Comparison of ENCODE assay signal across 8 cellular contexts in genomic region chr11:34890812-34891211, GRCh38. TPM values are rescaled to one million over a fixed set of nuclear protein-coding genes. Genes with fewer than 3 reads are reported as not detected.
A peak's percentile ranks its signal among the peaks of the same experiment; 100 is the strongest.
DNase-seq lines count a peak whose midpoint lies in the region; ATAC-seq and TF ChIP-seq lines count a peak whose summit lies in the region.

No MANE protein-coding gene starts in this region.

- TF ChIP-seq CTCF in C4-2B (conservative IDR thresholded peaks at IDR 0.05) (peak; percentile 61), HCT116 (IDR thresholded peaks at IDR 0.05 in 2 of 3, conservative IDR thresholded peaks at IDR 0.05 in 1 of 3; ENCODE audit: borderline replicate concordance in 1 of 3, insufficient read depth in 1 of 3, low read depth in 2 of 3, low read length in 2 of 3) (peak; percentile 40 to 83 (median 67)), fibroblast of lung (conservative IDR thresholded peaks at IDR 0.05 in 1 of 2, IDR thresholded peaks at IDR 0.05 in 1 of 2; ENCODE audit: low read depth in 1 of 2, low read length in 2 of 2) (peak in 1 of 2 donors; percentile 43), smooth muscle cell (IDR thresholded peaks at IDR 0.05; ENCODE audit: borderline replicate concordance, insufficient read depth, poor library complexity, severe bottlenecking) (peak; percentile 43), Calu3 (IDR thresholded peaks at IDR 0.05; ENCODE audit: unreplicated experiment) (no peak)

- ATAC-seq in HCT116 (0 out of 2 replicates have a peak, but pooled peaks have one; percentile 46), HG02884 (IDR thresholded peaks at IDR 0.05; ENCODE audit: unreplicated experiment) (no peak)

- POLR2A ChIA-PET in HCT116 (lab: Charles Lee) = no interaction called here

- peaks cover 5 to 10% of the 10 kb centered on the region in 2 experiments; a peak in 2 of 4 replicates for H3K4me1 ChIP-seq in HCT116 (ENCODE audit: control insufficient read depth in 1 of 2, insufficient read depth in 2 of 2, low read length in 2 of 2)
- no peaks in the 10 kb centered on the region for H3K4me1 ChIP-seq in fibroblast of lung (ENCODE audit: control insufficient read depth, extremely low read depth, insufficient read depth, low read length)
- H3K4me1 ChIP-seq in smooth muscle cell (ENCODE audit: low read depth) = no peaks in the 10 kb centered on the region

- DNase-seq in HCT116 (ENCODE audit: low read depth, low spot score) (peak; percentile 56), OCI-M1 (lab: John Stamatoyannopoulos, UW) (peak; percentile 63), fibroblast of lung (ENCODE audit: low read depth in 2 of 2) (peak; percentile 42 to 81), smooth muscle cell (lab: John Stamatoyannopoulos, UW; ENCODE audit: unreplicated experiment) (no peak), Calu3 (no peak), caudate nucleus (lab: John Stamatoyannopoulos, UW) (no peak)

- H3K9ac ChIP-seq in HCT116 (ENCODE audit: low read length) (no peak overlapping the region), fibroblast of lung (ENCODE audit: insufficient read depth, low read length) (no peak overlapping the region), smooth muscle cell (ENCODE audit: low read depth) (no peak overlapping the region)

- H3K27me3 Mint-ChIP-seq in Calu3 (ENCODE audit: unreplicated experiment) = no peaks in the 10 kb centered on the region

- no peaks in the 10 kb centered on the region for H3K9me3 Mint-ChIP-seq in Calu3 (ENCODE audit: low read depth, unreplicated experiment)

- RAD21 ChIA-PET in HCT116 (lab: Charles Lee; ENCODE audit: low non-redundant PET in 1 of 2, low total read pairs in 2 of 2, uncharacterized antibody in 2 of 2, unreplicated experiment in 2 of 2) = interaction anchor here (1.2 to 1.8 kb wide), 3 partner anchors 100 to 304 kb away, joined by 3 to 7 read pairs (median 6); no protein-coding TSS in a partner anchor

- CTCF ChIA-PET in HCT116 (lab: Charles Lee) (interaction anchor here (0.6 to 3.2 kb wide), 5 partner anchors 8 to 394 kb away, joined by 3 to 41 read pairs (median 4); no protein-coding TSS in a partner anchor), Calu3 (lab: Charles Lee) (interaction anchor here (1.7 to 2.1 kb wide), 2 partner anchors 206 to 305 kb away, joined by 4 to 6 read pairs; no protein-coding TSS in a partner anchor)

- no peaks in the 10 kb centered on the region for H3K36me3 Mint-ChIP-seq in Calu3 (ENCODE audit: insufficient read depth, unreplicated experiment)

- TF ChIP-seq POLR2A in HCT116 (IDR thresholded peaks at IDR 0.05; ENCODE audit: borderline replicate concordance, extremely low read depth, insufficient read depth, insufficient read length) = no peak

- 84% methylated on average over 1 of the region's 1 CpG for WGBS in smooth muscle cell (ENCODE audit: low lambda C conversion rate)

- no peak overlapping the region for H3K27ac Mint-ChIP-seq in Calu3 (ENCODE audit: unreplicated experiment)

- peak; percentile 90 for TF ChIP-seq RAD21 in HCT116 (IDR thresholded peaks at IDR 0.05; ENCODE audit: low read depth)

- H3K9me2 ChIP-seq in HCT116 (ENCODE audit: insufficient read depth) = no peaks in the 10 kb centered on the region

- no peaks in the 10 kb centered on the region for H3F3A ChIP-seq in smooth muscle cell (ENCODE audit: low read depth)

- no peaks in the 10 kb centered on the region; a peak in 1 of 4 replicates for H3K36me3 ChIP-seq in HCT116 (ENCODE audit: control insufficient read depth in 1 of 2, insufficient read depth in 2 of 2, low read length in 2 of 2)
- H3K36me3 ChIP-seq in fibroblast of lung (ENCODE audit: control insufficient read depth, insufficient read depth, low read length) = no peaks in the 10 kb centered on the region
- no peaks in the 10 kb centered on the region for H3K36me3 ChIP-seq in smooth muscle cell (ENCODE audit: low read depth)

- H3K4me3 Mint-ChIP-seq in Calu3 (ENCODE audit: low read depth, unreplicated experiment) = no peak overlapping the region

- H3K79me2 ChIP-seq in HCT116 (ENCODE audit: insufficient read depth, low read length) (no peaks in the 10 kb centered on the region), fibroblast of lung (ENCODE audit: control insufficient read depth, insufficient read depth, low read length) (no peaks in the 10 kb centered on the region), smooth muscle cell (ENCODE audit: low read depth) (no peaks in the 10 kb centered on the region)

- intact Hi-C loops in HCT116 (cut with micrococcal nuclease) (loop anchor here (1.0 to 10.0 kb wide), 7 partner anchors 236 to 1086 kb away; partner anchors contain the start of gene ELF5), Calu3 (cut with micrococcal nuclease; ENCODE audit: unreplicated experiment) (loop anchor here (1.0 to 10.0 kb wide), 6 partner anchors 64 to 526 kb away; partner anchors contain the start of gene ELF5)

- BruUV-seq in HCT116 (replicated peaks; lab: Mats Ljungman, UMichigan) = no TSS peak
- BruUV-seq in Calu3 (replicated peaks; lab: Mats Ljungman, UMichigan) = no TSS peak

- H3K4me3 ChIP-seq in HCT116 (replicated peaks in 1 of 2; ENCODE audit: low read depth in 1 of 2, low read length in 2 of 2) = no peak overlapping the region
- H3K4me3 ChIP-seq in fibroblast of lung (replicated peaks in 1 of 4; ENCODE audit: control extremely low read depth in 1 of 4, insufficient read depth in 1 of 4, low read depth in 3 of 4, low read length in 4 of 4) = no peak overlapping the region
- H3K4me3 ChIP-seq in smooth muscle cell = no peak overlapping the region

- no peaks in the 10 kb centered on the region for H3K27me3 ChIP-seq in HCT116 (ENCODE audit: insufficient read depth, low read length)
- no peaks in the 10 kb centered on the region for H3K27me3 ChIP-seq in fibroblast of lung (ENCODE audit: control insufficient read depth, insufficient read depth, low read length)
- no peaks in the 10 kb centered on the region for H3K27me3 ChIP-seq in smooth muscle cell (ENCODE audit: low read depth)

- H3K4me1 Mint-ChIP-seq in Calu3 (ENCODE audit: low read depth, unreplicated experiment) = peaks cover 20% of the 10 kb centered on the region

- H3K27ac ChIP-seq in C4-2B (no peak overlapping the region), HCT116 (ENCODE audit: low read depth, low read length) (no peak overlapping the region), fibroblast of lung (ENCODE audit: insufficient read depth, low read length) (no peak overlapping the region), smooth muscle cell (ENCODE audit: low read depth) (no peak overlapping the region), caudate nucleus (ENCODE audit: low read depth, low read length) (no peak overlapping the region)

- no peak overlapping the region for H2AFZ ChIP-seq in HCT116 (ENCODE audit: low read depth, low read length, poor library complexity, severe bottlenecking)
- no peak overlapping the region for H2AFZ ChIP-seq in fibroblast of lung (ENCODE audit: low read length)
- no peak overlapping the region for H2AFZ ChIP-seq in smooth muscle cell (ENCODE audit: low read depth)

- no peak overlapping the region; the same call in 1 of the 2 replicates for H3K4me2 ChIP-seq in HCT116 (ENCODE audit: low read length)
- no peak overlapping the region for H3K4me2 ChIP-seq in fibroblast of lung (ENCODE audit: extremely low read depth, insufficient read depth, low read length)
- no peak overlapping the region for H3K4me2 ChIP-seq in smooth muscle cell

- H3K9me3 ChIP-seq in HCT116 (ENCODE audit: control insufficient read depth in 1 of 2, insufficient read depth in 1 of 2, low read depth in 1 of 2, low read length in 2 of 2) = no peaks in the 10 kb centered on the region
- H3K9me3 ChIP-seq in fibroblast of lung (ENCODE audit: control insufficient read depth, insufficient read depth, low read depth, low read length) = no peaks in the 10 kb centered on the region
- H3K9me3 ChIP-seq in smooth muscle cell (replicated peaks; ENCODE audit: low read depth) = no peaks in the 10 kb centered on the region

- no peaks in the 10 kb centered on the region for H4K20me1 ChIP-seq in HCT116 (ENCODE audit: insufficient read depth)
- no peaks in the 10 kb centered on the region for H4K20me1 ChIP-seq in fibroblast of lung (ENCODE audit: control insufficient read depth, extremely low read depth, insufficient read depth, low read length)
- peaks cover 4% of the 10 kb centered on the region for H4K20me1 ChIP-seq in smooth muscle cell (ENCODE audit: low read depth)

TF ChIP-seq in HCT116, 20 proteins besides CTCF, POLR2A, EP300 and RAD21:
- TF ChIP-seq YY1 (IDR thresholded peaks at IDR 0.05; ENCODE audit: extremely low read depth, insufficient replicate concordance, low read depth, low read length) = no peak
- no peak for TF ChIP-seq SIN3A (IDR thresholded peaks at IDR 0.05; ENCODE audit: low read depth)
- TF ChIP-seq, protein P1, sequence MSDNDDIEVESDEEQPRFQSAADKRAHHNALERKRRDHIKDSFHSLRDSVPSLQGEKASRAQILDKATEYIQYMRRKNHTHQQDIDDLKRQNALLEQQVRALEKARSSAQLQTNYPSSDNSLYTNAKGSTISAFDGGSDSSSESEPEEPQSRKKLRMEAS (IDR thresholded peaks at IDR 0.05) = no peak
- no peak for TF ChIP-seq EZH2 (IDR thresholded peaks at IDR 0.05)
- no peak for TF ChIP-seq JUND (IDR thresholded peaks at IDR 0.05)
- TF ChIP-seq EGR1 (IDR thresholded peaks at IDR 0.05; ENCODE audit: low read depth) = no peak
- TF ChIP-seq ATF3 (IDR thresholded peaks at IDR 0.05) = no peak
- no peak for TF ChIP-seq SP1 (IDR thresholded peaks at IDR 0.05; ENCODE audit: low read depth)
- TF ChIP-seq ELF1 (IDR thresholded peaks at IDR 0.05; ENCODE audit: borderline replicate concordance, low read depth) = no peak
- no peak for TF ChIP-seq CBX3 (IDR thresholded peaks at IDR 0.05; ENCODE audit: low read depth)
- TF ChIP-seq CEBPB (IDR thresholded peaks at IDR 0.05; ENCODE audit: low read depth) = no peak

RNA-seq across cellular contexts. Expression of gene APIP, which starts 25.4 kb away (rescaled TPM):
- total RNA-seq in HCT116 (2021; ENCODE audit: unreplicated experiment) (41.2 TPM), fibroblast of lung (23.1 and 32.7 TPM in 2 replicates), smooth muscle cell (22.0 and 24.9 TPM in 2 replicates), Calu3 (2022) (41.2 and 42.4 TPM in 2 replicates)
- 13.6 and 20.5 TPM in 2 replicates for polyA plus RNA-seq in HCT116 (2012)
- polyA plus RNA-seq in fibroblast of lung (32.2 and 42.5 TPM in 2 replicates), smooth muscle cell (12.8 and 13.7 TPM in 2 replicates)
- 31.2 and 38.3 TPM in 2 replicates for polyA plus RNA-seq in fibroblast of lung (2012)
- 3.2 and 3.7 TPM in 2 replicates for polyA minus RNA-seq in fibroblast of lung (ENCODE audit: low replicate concordance)

RNA-seq across cellular contexts. Expression of gene PDHX, which starts 25.6 kb away (rescaled TPM):
- 36.6 TPM for total RNA-seq in HCT116 (2021; ENCODE audit: unreplicated experiment)
- polyA plus RNA-seq in HCT116 (2012) = 14.7 and 19.1 TPM in 2 replicates
- 30.6 and 36.5 TPM in 2 replicates for total RNA-seq in fibroblast of lung
- polyA plus RNA-seq in fibroblast of lung = 29.6 and 49.2 TPM in 2 replicates
- 22.2 and 38.2 TPM in 2 replicates for polyA plus RNA-seq in fibroblast of lung (2012)
- polyA minus RNA-seq in fibroblast of lung (ENCODE audit: low replicate concordance) = 19.9 and 24.3 TPM in 2 replicates
- total RNA-seq in smooth muscle cell = 56.7 and 100 TPM in 2 replicates
- polyA plus RNA-seq in smooth muscle cell = 46.6 and 56.6 TPM in 2 replicates
- total RNA-seq in Calu3 (2022) = 47.6 and 55.9 TPM in 2 replicates

Comparison
In these comparisons a context has a peak if more than half of its experiments do, and no peak if none do; other contexts are left out.
1. DNase-seq: peak in HCT116 (single experiment), OCI-M1 (single experiment) and fibroblast of lung (2 of 2); none in smooth muscle cell (single experiment), Calu3 (single experiment) and caudate nucleus (0 of 61).